15 cellular contexts compared by ENCODE assay signal in genomic region chr2:125564471-125564870, GRCh38.
A peak's percentile ranks its signal among the peaks of the same experiment; 100 is the strongest.
DNase-seq lines count a peak whose midpoint lies in the region; TF ChIP-seq lines count a peak whose summit lies in the region.
"Had no signal": no experiment of that assay in that cellular context is flagged by ENCODE, and none has a peak within 500 bp of the region (broad histone marks: within the 10 kb centered on the region; RNA-seq: fewer than 3 reads in every experiment).

No MANE protein-coding gene starts in this region.

- no peak overlapping the region for H3K9ac ChIP-seq in Karpas-422 (ENCODE audit: low read length)

- no peaks in the 10 kb centered on the region for H3K27me3 ChIP-seq in Karpas-422 (ENCODE audit: low read length)

- H3K9me3 Mint-ChIP-seq in type B pancreatic cell, result no peaks in the 10 kb centered on the region
- peaks cover 19% of the 10 kb centered on the region for H3K9me3 Mint-ChIP-seq in activated T-helper 2 cell treated with anti-CD3 and anti-CD28 coated beads, Interferon-gamma antibody, Interleukin-2, Interleukin-4, amounts not matched to agents 10 μg/mL and 5 μg/mL and 100 μg/mL, durations not matched to agents 14 hours and 24 hours and 36 hours

- no peaks in the 10 kb centered on the region for H3K4me1 Mint-ChIP-seq in type B pancreatic cell (ENCODE audit: unreplicated experiment)
- no peaks in the 10 kb centered on the region for H3K4me1 Mint-ChIP-seq in activated T-helper 2 cell treated with anti-CD3 and anti-CD28 coated beads, Interferon-gamma antibody, Interleukin-2, Interleukin-4, amounts not matched to agents 10 μg/mL and 5 μg/mL and 100 μg/mL, durations not matched to agents 14 hours and 24 hours and 36 hours (ENCODE audit: low read depth)
- H3K4me1 Mint-ChIP-seq: B cell had no signal

- no peaks in the 10 kb centered on the region for H3K36me3 ChIP-seq in Karpas-422 (ENCODE audit: insufficient read depth, low read length)

- no peaks in the 10 kb centered on the region for H3K79me2 ChIP-seq in Karpas-422 (ENCODE audit: low read length)

- no peak overlapping the region for H3K27ac ChIP-seq in Karpas-422 (ENCODE audit: low read length)

- no peak overlapping the region for H3K4me3 ChIP-seq in Karpas-422 (ENCODE audit: low read length)

- no peak overlapping the region for H3K4me3 Mint-ChIP-seq in type B pancreatic cell
- no peak overlapping the region for H3K4me3 Mint-ChIP-seq in activated T-helper 2 cell treated with anti-CD3 and anti-CD28 coated beads, Interferon-gamma antibody, Interleukin-2, Interleukin-4, amounts not matched to agents 10 μg/mL and 5 μg/mL and 100 μg/mL, durations not matched to agents 14 hours and 24 hours and 36 hours (ENCODE audit: low read depth)
- H3K4me3 Mint-ChIP-seq: B cell; CD4-positive, alpha-beta T cell had no signal

- H2AFZ ChIP-seq in Karpas-422 (ENCODE audit: low read length), result no peak overlapping the region

- no peaks in the 10 kb centered on the region for H3K36me3 Mint-ChIP-seq in type B pancreatic cell
- no peaks in the 10 kb centered on the region for H3K36me3 Mint-ChIP-seq in activated T-helper 2 cell treated with anti-CD3 and anti-CD28 coated beads, Interferon-gamma antibody, Interleukin-2, Interleukin-4, amounts not matched to agents 10 μg/mL and 5 μg/mL and 100 μg/mL, durations not matched to agents 14 hours and 24 hours and 36 hours (ENCODE audit: low read depth)

- H3K4me2 ChIP-seq in Karpas-422 (ENCODE audit: low read depth, low read length, poor library complexity, severe bottlenecking), result no peak overlapping the region

- no peaks in the 10 kb centered on the region for H4K20me1 ChIP-seq in Karpas-422 (ENCODE audit: insufficient read depth, low read depth, low read length)

- H3K27ac Mint-ChIP-seq in type B pancreatic cell, result no peak overlapping the region
- H3K27ac Mint-ChIP-seq in activated T-helper 2 cell treated with anti-CD3 and anti-CD28 coated beads, Interferon-gamma antibody, Interleukin-2, Interleukin-4, amounts not matched to agents 10 μg/mL and 5 μg/mL and 100 μg/mL, durations not matched to agents 14 hours and 24 hours and 36 hours, result no peak overlapping the region
- H3K27ac Mint-ChIP-seq: B cell; CD4-positive, alpha-beta T cell had no signal

- DNase-seq in NCI-H82 (lab: John Stamatoyannopoulos, UW), result peak; percentile 18
- no peak for DNase-seq in NCI-H82 treated with DMSO at 0.1 percent for 48 hours (lab: John Stamatoyannopoulos, UW; ENCODE audit: unreplicated experiment)
- peak; percentile 34 for DNase-seq in Karpas-422
- DNase-seq in iPS-NIHi11 (ENCODE audit: low spot score), result peak; percentile 19
- no peak for DNase-seq in type B pancreatic cell (ENCODE audit: extremely low spot score, unreplicated experiment)
- no peak for DNase-seq in NCI-H774 (lab: John Stamatoyannopoulos, UW)
- no peak for DNase-seq in activated T-helper 2 cell treated with anti-CD3 and anti-CD28 coated beads, Interferon-gamma antibody, Interleukin-2, Interleukin-4, amounts not matched to agents 10 μg/mL and 5 μg/mL and 100 μg/mL, durations not matched to agents 14 hours and 24 hours and 36 hours (ENCODE audit: low spot score)
- no peak for DNase-seq in EL
- DNase-seq: C1 segment of cervical spinal cord; Calu3; CD4-positive, alpha-beta T cell; DMS 273 treated with DMSO at 0.1 percent for 48 hours; DMS79 treated with DMSO at 0.1 percent for 48 hours; GF-D8 had no signal

- no peaks in the 10 kb centered on the region for H3K9me3 ChIP-seq in Karpas-422 (ENCODE audit: low read length)

- no peaks in the 10 kb centered on the region for H3K4me1 ChIP-seq in Karpas-422 (ENCODE audit: low read length)

- H3K27me3 Mint-ChIP-seq in type B pancreatic cell, result no peaks in the 10 kb centered on the region
- no peaks in the 10 kb centered on the region for H3K27me3 Mint-ChIP-seq in activated T-helper 2 cell treated with anti-CD3 and anti-CD28 coated beads, Interferon-gamma antibody, Interleukin-2, Interleukin-4, amounts not matched to agents 10 μg/mL and 5 μg/mL and 100 μg/mL, durations not matched to agents 14 hours and 24 hours and 36 hours (ENCODE audit: low read depth)
- H3K27me3 Mint-ChIP-seq: B cell; CD4-positive, alpha-beta T cell had no signal

- intact Hi-C loops in activated T-helper 2 cell treated with anti-CD3 and anti-CD28 coated beads, Interferon-gamma antibody, Interleukin-2, Interleukin-4, amounts not matched to agents 10 μg/mL and 5 μg/mL and 100 μg/mL, durations not matched to agents 14 hours and 24 hours and 36 hours (cut with micrococcal nuclease), result no loop called here

- peak; percentile 24 for TF ChIP-seq CTCF in type B pancreatic cell (conservative IDR thresholded peaks at IDR 0.05)

- 0 out of 2 replicates have a peak, but pooled peaks cover 6% of the 10 kb centered on the region for H3K9me2 ChIP-seq in Karpas-422 (replicated peaks; ENCODE audit: insufficient read depth, low read length)

Comparison
In these comparisons a context has a peak if more than half of its experiments do, and no peak if none do; other contexts are left out.
1. DNase-seq: peak in NCI-H82 (single experiment), Karpas-422 (single experiment) and iPS-NIHi11 (single experiment); none in NCI-H82 treated with DMSO at 0.1 percent for 48 hours (single experiment), type B pancreatic cell (single experiment), NCI-H774 (single experiment), activated T-helper 2 cell treated with anti-CD3 and anti-CD28 coated beads, Interferon-gamma antibody, Interleukin-2, Interleukin-4, amounts not matched to agents 10 μg/mL and 5 μg/mL and 100 μg/mL, durations not matched to agents 14 hours and 24 hours and 36 hours (single experiment) and EL (single experiment).